22 cellular contexts compared by ENCODE assay signal in genomic region chr5:44881266-44881665, GRCh38.
"Had no signal": no experiment of that assay in that cellular context is flagged by ENCODE, and none has a peak within 500 bp of the region (broad histone marks: within the 10 kb centered on the region; RNA-seq: fewer than 3 reads in every experiment).

No MANE protein-coding gene starts in this region.

- H3K27ac Mint-ChIP-seq: activated B cell treated with CpG ODN at 0.5 μM for 24 hours; activated CD4-positive, alpha-beta T cell treated with anti-CD3 and anti-CD28 coated beads, Interleukin-2, amount 10 ng/mL, durations not matched to agents 24 days and 14 days; activated CD8-positive, alpha-beta T cell treated with anti-CD3 and anti-CD28 coated beads for 36 hours; activated T-helper 17 cell treated with anti-CD3 and anti-CD28 coated beads, Interleukin-2, amount 50 U/mL, for 72 hours; neural progenitor cell; progenitor cell of endocrine pancreas; T-cell had no signal

- H3K27ac ChIP-seq: brain microvascular endothelial cell, esophagus squamous epithelium, left lung, neural progenitor cell, right atrium auricular region, tibial artery, uterus had no signal

- H3K27me3 Mint-ChIP-seq: activated B cell treated with CpG ODN at 0.5 μM for 24 hours, progenitor cell of endocrine pancreas, T-cell had no signal

- H3K4me2 ChIP-seq: neural progenitor cell had no signal

- H3K4me3 Mint-ChIP-seq: activated B cell treated with CpG ODN at 0.5 μM for 24 hours; activated CD4-positive, alpha-beta T cell treated with anti-CD3 and anti-CD28 coated beads, Interleukin-2, amount 10 ng/mL, durations not matched to agents 24 days and 14 days; activated CD8-positive, alpha-beta T cell treated with anti-CD3 and anti-CD28 coated beads for 36 hours; activated T-helper 17 cell treated with anti-CD3 and anti-CD28 coated beads, Interleukin-2, amount 50 U/mL, for 72 hours; neural progenitor cell; T-cell had no signal

- DNase-seq: activated B cell treated with CpG ODN at 0.5 μM for 24 hours; activated CD4-positive, alpha-beta T cell treated with anti-CD3 and anti-CD28 coated beads, Interleukin-2, amount 10 ng/mL, durations not matched to agents 24 days and 14 days; activated CD8-positive, alpha-beta T cell treated with anti-CD3 and anti-CD28 coated beads for 36 hours; activated naive CD4-positive, alpha-beta T cell; activated T-cell treated with anti-CD3 and anti-CD28 coated beads, Interleukin-2, amount 50 U/mL, for 1 hour; aorta; brain microvascular endothelial cell; cerebellar nuclear complex; cortex of kidney; effector CD4-positive, alpha-beta T cell; esophagus squamous epithelium; left lung; stimulated activated CD4-positive, alpha-beta T cell treated with anti-CD3 and anti-CD28 coated beads, Interleukin-2, amount 100 ng/mL, for 24 hours; stimulated activated naive CD4-positive, alpha-beta T cell treated with Interleukin-2 at 50 U/mL for 16 hours; T-cell; T-helper 9 cell; tibial artery; uterus had no signal

- H3K9me3 Mint-ChIP-seq: T-cell had no signal

- H3K4me1 ChIP-seq: left lung, neural progenitor cell, right atrium auricular region, tibial artery, uterus had no signal

- H2AFZ ChIP-seq: neural progenitor cell had no signal

- H3K36me3 ChIP-seq: brain microvascular endothelial cell, esophagus squamous epithelium, left lung, neural progenitor cell, right atrium auricular region, tibial artery, uterus had no signal

- H3K36me3 Mint-ChIP-seq: neural progenitor cell, T-cell had no signal

- ATAC-seq: activated CD8-positive, alpha-beta T cell treated with anti-CD3 and anti-CD28 coated beads for 36 hours; activated T-helper 17 cell treated with anti-CD3 and anti-CD28 coated beads, Interleukin-2, amount 50 U/mL, for 72 hours; left lung; T-cell had no signal

- H3K27me3 ChIP-seq: brain microvascular endothelial cell, esophagus squamous epithelium, left lung, neural progenitor cell, right atrium auricular region, tibial artery, uterus had no signal

- H3K9me3 ChIP-seq: right atrium auricular region, tibial artery, uterus had no signal

- H3K4me3 ChIP-seq: esophagus squamous epithelium, left lung, neural progenitor cell, right atrium auricular region, tibial artery, uterus had no signal
